ENCODE assay signal across 9 cellular contexts in genomic region chr16:67531247-67531646, GRCh38. TPM values are rescaled to one million over a fixed set of nuclear protein-coding genes. Genes with fewer than 3 reads are reported as not detected.
DNase-seq lines count a peak whose midpoint lies in the region; ATAC-seq and TF ChIP-seq lines count a peak whose summit lies in the region.
"Had no signal": no experiment of that assay in that cellular context is flagged by ENCODE, and none has a peak within 500 bp of the region (broad histone marks: within the 10 kb centered on the region; RNA-seq: fewer than 3 reads in every experiment).

No MANE protein-coding gene starts in this region.

- peak overlapping the region; percentile 77 for H3K4me3 ChIP-seq in BLaER1
- no peak overlapping the region for H3K4me3 ChIP-seq in NT2/D1 (ENCODE audit: insufficient read length, low read depth)
- H3K4me3 ChIP-seq in endodermal cell (ENCODE audit: low read length): peak overlapping the region; percentile 83
- no peak overlapping the region for H3K4me3 ChIP-seq in neuronal stem cell (ENCODE audit: low read length in 2 of 2)
- H3K4me3 ChIP-seq in HAP-1: no peak overlapping the region; the same call in 1 of the 2 replicates

- H3K9ac ChIP-seq in BLaER1 (peak overlapping the region; percentile 92), NT2/D1 (ENCODE audit: insufficient read length, low read depth) (peak overlapping the region; percentile 81), endodermal cell (ENCODE audit: extremely low read depth, low read length, poor library complexity, severe bottlenecking) (no peak overlapping the region), neuronal stem cell (ENCODE audit: low read depth, low read length, poor library complexity) (no peak overlapping the region)

- no peak overlapping the region for H4K8ac ChIP-seq in neuronal stem cell (ENCODE audit: low read depth, low read length)

- H3K9me3 Mint-ChIP-seq in endodermal cell: no peaks in the 10 kb centered on the region
- H3K9me3 Mint-ChIP-seq: activated naive CD4-positive, alpha-beta T cell treated with anti-CD3 and anti-CD28 coated beads, Interleukin-2, amount 50 U/mL, for 72 hours had no signal

- no peak overlapping the region for H2BK5ac ChIP-seq in neuronal stem cell (ENCODE audit: low read length)

- H4K91ac ChIP-seq in neuronal stem cell (ENCODE audit: low read depth, low read length, poor library complexity): no peak overlapping the region

- peaks cover 81% of the 10 kb centered on the region for H3K27me3 Mint-ChIP-seq in endodermal cell (ENCODE audit: insufficient read depth)

- ATAC-seq in HG02642 (IDR thresholded peaks at IDR 0.05; ENCODE audit: poor library complexity, unreplicated experiment) (no peak), HG02970 (IDR thresholded peaks at IDR 0.05; ENCODE audit: low FRiP score, unreplicated experiment) (no peak)
- ATAC-seq: activated naive CD4-positive, alpha-beta T cell treated with anti-CD3 and anti-CD28 coated beads, Interleukin-2, amount 50 U/mL, for 72 hours had no signal

- H2AK5ac ChIP-seq in neuronal stem cell (ENCODE audit: low read depth, low read length): no peak overlapping the region

- peaks cover 15% of the 10 kb centered on the region for H3K4me1 Mint-ChIP-seq in endodermal cell

- peak overlapping the region; percentile 23 for H3K18ac ChIP-seq in neuronal stem cell (ENCODE audit: low read length)

- H2BK120ac ChIP-seq in neuronal stem cell (ENCODE audit: low read depth, low read length): no peak overlapping the region

- 90 to 96% methylated on average over 4 of the region's 4 CpGs for WGBS in endodermal cell (ENCODE audit: insufficient coverage in 1 of 2, insufficient read length in 1 of 2), 2 experiments
- no CpG with 5 or more reads among the region's 4 CpGs for WGBS in neuronal stem cell (ENCODE audit: extremely low coverage in 2 of 2, insufficient read length in 2 of 2, insufficient replicate concordance in 1 of 2), 2 donors

- H4K20me1 ChIP-seq in BLaER1: peaks cover 68% of the 10 kb centered on the region

- no peak for TF ChIP-seq CTCF in endodermal cell (conservative IDR thresholded peaks at IDR 0.05)

- H3K27ac ChIP-seq in BLaER1: peak overlapping the region; percentile 93
- H3K27ac ChIP-seq in endodermal cell (ENCODE audit: low read depth, low read length): no peak overlapping the region
- H3K27ac ChIP-seq in neuronal stem cell (replicated peaks; ENCODE audit: low read length): no peak overlapping the region

- H3K4me3 Mint-ChIP-seq in endodermal cell: no peak overlapping the region

- H3K4me2 ChIP-seq in BLaER1: peak overlapping the region; percentile 99
- no peak overlapping the region for H3K4me2 ChIP-seq in neuronal stem cell (ENCODE audit: insufficient read depth, low read length, poor library complexity, severe bottlenecking)

- in situ Hi-C loops in HAP-1 (cut with MboI; ENCODE audit: low sequenced_read_pairs): no loop called here

- H2AFZ ChIP-seq in neuronal stem cell (ENCODE audit: low read length): no peak overlapping the region

- no peak overlapping the region for H2BK15ac ChIP-seq in neuronal stem cell (ENCODE audit: low read length)

- H3K9me3 ChIP-seq in BLaER1 (no peaks in the 10 kb centered on the region), NT2/D1 (ENCODE audit: insufficient read depth, low read length) (no peaks in the 10 kb centered on the region), endodermal cell (ENCODE audit: control insufficient read depth, low read length) (no peaks in the 10 kb centered on the region), neuronal stem cell (replicated peaks in 1 of 2; ENCODE audit: control insufficient read depth in 2 of 2, insufficient read depth in 1 of 2, low read depth in 1 of 2, low read length in 2 of 2) (no peaks in the 10 kb centered on the region), HAP-1 (no peaks in the 10 kb centered on the region)

- no peak overlapping the region for H3K4ac ChIP-seq in neuronal stem cell (ENCODE audit: low read length)

- H3K27me3 ChIP-seq in BLaER1 (no peaks in the 10 kb centered on the region), NT2/D1 (ENCODE audit: insufficient read depth, insufficient read length) (peaks cover 43% of the 10 kb centered on the region), endodermal cell (ENCODE audit: control insufficient read depth, insufficient read depth, low read length, poor library complexity, severe bottlenecking) (peaks cover 45% of the 10 kb centered on the region), neuronal stem cell (ENCODE audit: control insufficient read depth in 3 of 3, insufficient read depth in 3 of 3, low read depth in 1 of 3, low read length in 3 of 3) (peaks cover 5 to 58% (median 7%) of the 10 kb centered on the region in 3 experiments), HAP-1 (ENCODE audit: low read depth) (no peaks in the 10 kb centered on the region)

- H3K14ac ChIP-seq in neuronal stem cell (ENCODE audit: low read length): peak overlapping the region; percentile 23

- no peak overlapping the region for H2BK12ac ChIP-seq in neuronal stem cell (ENCODE audit: low read length)

- peaks cover 13% of the 10 kb centered on the region for H3K36me3 ChIP-seq in BLaER1
- peaks cover 13% of the 10 kb centered on the region for H3K36me3 ChIP-seq in NT2/D1 (ENCODE audit: insufficient read depth, insufficient read length, low read length)
- H3K36me3 ChIP-seq in endodermal cell (ENCODE audit: control insufficient read depth, insufficient read depth, low read length): no peaks in the 10 kb centered on the region
- H3K36me3 ChIP-seq in neuronal stem cell (replicated peaks in 1 of 2; ENCODE audit: control insufficient read depth in 2 of 2, insufficient read depth in 2 of 2, low read length in 2 of 2): peaks cover 0 to 4% of the 10 kb centered on the region in 2 donors
- H3K36me3 ChIP-seq in HAP-1 (replicated peaks): 0 out of 2 replicates have a peak, but pooled peaks cover 3% of the 10 kb centered on the region

- peaks cover 2% of the 10 kb centered on the region for H3K79me1 ChIP-seq in neuronal stem cell (ENCODE audit: low read depth, low read length)

- peaks cover 2% of the 10 kb centered on the region for H3K36me3 Mint-ChIP-seq in endodermal cell (ENCODE audit: low read depth)
- H3K36me3 Mint-ChIP-seq: activated naive CD4-positive, alpha-beta T cell treated with anti-CD3 and anti-CD28 coated beads, Interleukin-2, amount 50 U/mL, for 72 hours had no signal

- no peak overlapping the region for H3K27ac Mint-ChIP-seq in endodermal cell

- H3K4me1 ChIP-seq in BLaER1 (peaks cover 73% of the 10 kb centered on the region), NT2/D1 (ENCODE audit: insufficient read depth, insufficient read length) (peaks cover 15% of the 10 kb centered on the region), endodermal cell (ENCODE audit: control insufficient read depth, insufficient read depth, low read length) (peaks cover 7% of the 10 kb centered on the region), neuronal stem cell (ENCODE audit: control insufficient read depth in 2 of 2, insufficient read depth in 1 of 2, low read depth in 1 of 2, low read length in 2 of 2) (peaks cover 14 to 20% of the 10 kb centered on the region in 2 donors), HAP-1 (peaks cover 8% of the 10 kb centered on the region)

- DNase-seq in NT2/D1 (ENCODE audit: low read depth, low spot score) (no peak), endodermal cell (no peak), neuronal stem cell (ENCODE audit: low spot score) (no peak), HAP-1 (ENCODE audit: low spot score in 2 of 2) (no peak), DMS79 (lab: John Stamatoyannopoulos, UW) (no peak)

- no peak overlapping the region for H3K23ac ChIP-seq in neuronal stem cell (ENCODE audit: low read depth, low read length, poor library complexity)

RNA-seq across cellular contexts. Expression of gene RIPOR1, which starts 2.6 kb away (rescaled TPM):
- 10 to 100 TPM; 39.9 to 54.1 TPM for total RNA-seq in endodermal cell
- polyA plus RNA-seq in endodermal cell (2013, experiment 1 of 2): 29.8 TPM
- 29.6 TPM for polyA plus RNA-seq in endodermal cell (2013, experiment 2 of 2)
- polyA plus RNA-seq in neuronal stem cell (2013, experiment 1 of 2): 23.0 TPM
- 23.4 TPM for polyA plus RNA-seq in neuronal stem cell (2013, experiment 2 of 2)

RNA-seq across cellular contexts. Expression of gene CTCF, which starts 31.1 kb away (rescaled TPM):
- 10 to 100 TPM; 61.3 to 74.6 TPM for total RNA-seq in endodermal cell
- 62.2 TPM for polyA plus RNA-seq in endodermal cell (2013, experiment 1 of 2)
- 62.9 TPM for polyA plus RNA-seq in endodermal cell (2013, experiment 2 of 2)
- 40.2 TPM for polyA plus RNA-seq in neuronal stem cell (2013, experiment 1 of 2)
- polyA plus RNA-seq in neuronal stem cell (2013, experiment 2 of 2): 39.4 TPM

RNA-seq across cellular contexts. Expression of gene AGRP, which starts 47.9 kb away (rescaled TPM):
- total RNA-seq in endodermal cell: not detected
- not detected for polyA plus RNA-seq in endodermal cell (2013, experiment 1 of 2)
- polyA plus RNA-seq in endodermal cell (2013, experiment 2 of 2): not detected
- polyA plus RNA-seq in neuronal stem cell (2013, experiment 1 of 2): not detected
- not detected for polyA plus RNA-seq in neuronal stem cell (2013, experiment 2 of 2)

RNA-seq across cellular contexts. Expression of gene ATP6V0D1, which starts 50.3 kb away (rescaled TPM):
- total RNA-seq in endodermal cell: 10 to 100 TPM; 56.0 to 58.3 TPM
- 55.7 TPM for polyA plus RNA-seq in endodermal cell (2013, experiment 1 of 2)
- 51.4 TPM for polyA plus RNA-seq in endodermal cell (2013, experiment 2 of 2)
- polyA plus RNA-seq in neuronal stem cell (2013, experiment 1 of 2): 20.8 TPM
- 20.9 TPM for polyA plus RNA-seq in neuronal stem cell (2013, experiment 2 of 2)

Comparison
In these comparisons a context has a peak if more than half of its experiments do, and no peak if none do; other contexts are left out.
1. H3K4me3 ChIP-seq: peak in BLaER1 (single experiment) and endodermal cell (single experiment); none in NT2/D1 (single experiment), neuronal stem cell (0 of 2) and HAP-1 (single experiment).
2. H3K9ac ChIP-seq: peak in BLaER1 (single experiment) and NT2/D1 (single experiment); none in endodermal cell (single experiment) and neuronal stem cell (single experiment).